8 cellular contexts compared by ENCODE assay signal in genomic region chr5:68287976-68288755, GRCh38.
DNase-seq lines count a peak whose midpoint lies in the region; ATAC-seq, FAIRE-seq and TF ChIP-seq lines count a peak whose summit lies in the region.

No MANE protein-coding gene starts in this region.

- H2BK120ac ChIP-seq in neuronal stem cell (ENCODE audit: low read depth, low read length): no peak overlapping the region

- no peaks in the 10 kb centered on the region for H3K27me3 ChIP-seq in neuronal stem cell (ENCODE audit: control insufficient read depth in 3 of 3, insufficient read depth in 3 of 3, low read depth in 1 of 3, low read length in 3 of 3)
- H3K27me3 ChIP-seq in tibial nerve: no peaks in the 10 kb centered on the region

- H3K9me3 ChIP-seq in A549 (no peaks in the 10 kb centered on the region), neuronal stem cell (replicated peaks in 1 of 2; ENCODE audit: control insufficient read depth in 2 of 2, insufficient read depth in 1 of 2, low read depth in 1 of 2, low read length in 2 of 2) (no peaks in the 10 kb centered on the region), tibial nerve (no peaks in the 10 kb centered on the region)

- H3K23ac ChIP-seq in neuronal stem cell (ENCODE audit: low read depth, low read length, poor library complexity): no peak overlapping the region

- H3K79me1 ChIP-seq in neuronal stem cell (ENCODE audit: low read depth, low read length): no peaks in the 10 kb centered on the region

- H3K4me3 ChIP-seq in A549: peak overlapping the region; percentile 62
- H3K4me3 ChIP-seq in neuronal stem cell (ENCODE audit: low read length in 2 of 2): peak overlapping the region; percentile 60 to 83
- H3K4me3 ChIP-seq in tibial nerve: peak overlapping the region; percentile 35 to 57 (median 54)

- FAIRE-seq in A549 (lab: Jason Lieb, UNC): no peak

- 36% methylated on average over 25 of the region's 46 CpGs for WGBS in A549 (ENCODE audit: missing lambda C conversion rate)
- WGBS in neuronal stem cell (ENCODE audit: extremely low coverage in 2 of 2, insufficient read length in 2 of 2, insufficient replicate concordance in 1 of 2), 2 donors: no CpG with 5 or more reads among the region's 46 CpGs
- 1 to 2% methylated on average over 30 to 40 of the region's 46 CpGs for WGBS in tibial nerve, 2 donors

- peak overlapping the region; percentile 93 for H2AFZ ChIP-seq in neuronal stem cell (ENCODE audit: low read length)

- H3K9me3 Mint-ChIP-seq in activated naive CD4-positive, alpha-beta T cell treated with anti-CD3 and anti-CD28 coated beads, Interleukin-2, amount 10 ng/mL, durations not matched to agents 7 days and 5 days: no peaks in the 10 kb centered on the region

- H3K27ac ChIP-seq in A549: peak overlapping the region; percentile 79 to 86
- no peak overlapping the region for H3K27ac ChIP-seq in neuronal stem cell (replicated peaks; ENCODE audit: low read length)
- peak overlapping the region; percentile 56 to 88 (median 82) for H3K27ac ChIP-seq in tibial nerve

- DNase-seq in A549 (ENCODE audit: low read depth in 1 of 2, low spot score in 1 of 2) (peak; percentile 32 to 34), RPMI7951 (ENCODE audit: low read depth) (peak; percentile 75), germinal center (ENCODE audit: low spot score) (peak; percentile 54), neuronal stem cell (ENCODE audit: low spot score) (peak; percentile 48), tibial nerve (ENCODE audit: low spot score in 2 of 2) (peak in 1 of 2 donors; percentile 25)
- DNase-seq in activated naive CD4-positive, alpha-beta T cell treated with anti-CD3 and anti-CD28 coated beads, Interleukin-2, amount 10 ng/mL, durations not matched to agents 7 days and 5 days: peak; percentile 70

- TF ChIP-seq POLR2A in A549 (IDR thresholded peaks at IDR 0.05; ENCODE audit: low read length) (peak; percentile 25; the same call in 1 of the 2 replicates), tibial nerve (IDR thresholded peaks at IDR 0.05) (peak in 1 of 2 donors; percentile 17)

- no peak overlapping the region for H3K4ac ChIP-seq in neuronal stem cell (ENCODE audit: low read length)

- peak overlapping the region; percentile 82 for H3K9ac ChIP-seq in neuronal stem cell (ENCODE audit: low read depth, low read length, poor library complexity)

- no peak overlapping the region for H2BK5ac ChIP-seq in neuronal stem cell (ENCODE audit: low read length)

- H2AK5ac ChIP-seq in neuronal stem cell (ENCODE audit: low read depth, low read length): no peak overlapping the region

- H3K14ac ChIP-seq in neuronal stem cell (ENCODE audit: low read length): no peak overlapping the region

- no peaks in the 10 kb centered on the region for H3K27me3 Mint-ChIP-seq in activated naive CD4-positive, alpha-beta T cell treated with anti-CD3 and anti-CD28 coated beads, Interleukin-2, amount 10 ng/mL, durations not matched to agents 7 days and 5 days

- no peak overlapping the region for H2BK15ac ChIP-seq in neuronal stem cell (ENCODE audit: low read length)

- H3K4me1 Mint-ChIP-seq in activated naive CD4-positive, alpha-beta T cell treated with anti-CD3 and anti-CD28 coated beads, Interleukin-2, amount 10 ng/mL, durations not matched to agents 7 days and 5 days: peaks cover 83% of the 10 kb centered on the region

- TF ChIP-seq RAD21 in A549 (conservative IDR thresholded peaks at IDR 0.05 in 1 of 2, IDR thresholded peaks at IDR 0.05 in 1 of 2): no peak; a peak in 1 of 5 replicates

- H4K91ac ChIP-seq in neuronal stem cell (ENCODE audit: low read depth, low read length, poor library complexity): no peak overlapping the region

- peak overlapping the region; percentile 79 for H3K4me3 Mint-ChIP-seq in activated naive CD4-positive, alpha-beta T cell treated with anti-CD3 and anti-CD28 coated beads, Interleukin-2, amount 10 ng/mL, durations not matched to agents 7 days and 5 days

- TF ChIP-seq CTCF in A549 (IDR thresholded peaks at IDR 0.05) (no peak), tibial nerve (IDR thresholded peaks at IDR 0.05) (no peak)

- peak overlapping the region; percentile 93 for H3K18ac ChIP-seq in neuronal stem cell (ENCODE audit: low read length)

- peaks cover 51% of the 10 kb centered on the region for H3K36me3 Mint-ChIP-seq in activated naive CD4-positive, alpha-beta T cell treated with anti-CD3 and anti-CD28 coated beads, Interleukin-2, amount 10 ng/mL, durations not matched to agents 7 days and 5 days

- peak overlapping the region; percentile 98 for H3K4me2 ChIP-seq in A549
- H3K4me2 ChIP-seq in neuronal stem cell (ENCODE audit: insufficient read depth, low read length, poor library complexity, severe bottlenecking): peak overlapping the region; percentile 65

- ATAC-seq in A549: peak; percentile 86
- ATAC-seq in GM18858 (IDR thresholded peaks at IDR 0.05; ENCODE audit: unreplicated experiment): peak; percentile 73
- peak; percentile 67 for ATAC-seq in HG03064 (IDR thresholded peaks at IDR 0.05; ENCODE audit: low read depth, unreplicated experiment)

- H3K36me3 ChIP-seq in neuronal stem cell (replicated peaks in 1 of 2; ENCODE audit: control insufficient read depth in 2 of 2, insufficient read depth in 2 of 2, low read length in 2 of 2) (peaks cover 3 to 32% of the 10 kb centered on the region in 2 donors), tibial nerve (peaks cover 0 to 31% (median 1%) of the 10 kb centered on the region in 3 donors)

- H3K27ac Mint-ChIP-seq in activated naive CD4-positive, alpha-beta T cell treated with anti-CD3 and anti-CD28 coated beads, Interleukin-2, amount 10 ng/mL, durations not matched to agents 7 days and 5 days: peak overlapping the region; percentile 96

- CTCF ChIA-PET in A549 (lab: Yijun Ruan, JAX): interaction anchor here (0.5 to 3.3 kb wide), 14 partner anchors 12 to 720 kb away, joined by 3 to 30 read pairs (median 6); no protein-coding TSS in a partner anchor
- CTCF ChIA-PET in activated naive CD4-positive, alpha-beta T cell treated with anti-CD3 and anti-CD28 coated beads, Interleukin-2, amount 10 ng/mL, durations not matched to agents 7 days and 5 days (lab: Charles Lee): interaction anchor here (1.0 to 3.3 kb wide), 5 partner anchors 14 to 174 kb away, joined by 3 to 87 read pairs (median 5); no protein-coding TSS in a partner anchor

- TF ChIP-seq EP300 in A549 (IDR thresholded peaks at IDR 0.05): no peak
- TF ChIP-seq EP300 in tibial nerve (IDR thresholded peaks at IDR 0.05): peak in 1 of 2 donors; percentile 52

- peaks cover 56% of the 10 kb centered on the region for H3K4me1 ChIP-seq in A549
- peaks cover 6 to 18% of the 10 kb centered on the region in 2 donors for H3K4me1 ChIP-seq in neuronal stem cell (ENCODE audit: control insufficient read depth in 2 of 2, insufficient read depth in 1 of 2, low read depth in 1 of 2, low read length in 2 of 2)
- H3K4me1 ChIP-seq in tibial nerve: peaks cover 0 to 100% (median 75%) of the 10 kb centered on the region in 4 donors

- no peak overlapping the region for H4K8ac ChIP-seq in neuronal stem cell (ENCODE audit: low read depth, low read length)

- H2BK12ac ChIP-seq in neuronal stem cell (ENCODE audit: low read length): no peak overlapping the region

- POLR2A ChIA-PET in A549 (lab: Yijun Ruan, JAX): interaction anchor here (0.7 kb wide), 1 partner anchor 351 kb away, joined by 3 read pairs; no protein-coding TSS in a partner anchor

TF ChIP-seq in A549, 52 proteins besides CTCF, POLR2A, EP300 and RAD21:
- peak; percentile 99 for TF ChIP-seq MAFK (IDR thresholded peaks at IDR 0.05; ENCODE audit: partially characterized antibody)
- TF ChIP-seq GATA3 (IDR thresholded peaks at IDR 0.05; ENCODE audit: borderline replicate concordance): peak; percentile 50; the same call in 1 of the 2 replicates
- no peak for TF ChIP-seq USF2 (IDR thresholded peaks at IDR 0.05)
- TF ChIP-seq CEBPB (IDR thresholded peaks at IDR 0.05): no peak
- no peak for TF ChIP-seq FOXS1 (CRISPR knock-in tag; IDR thresholded peaks at IDR 0.05)
- TF ChIP-seq HOXB5 (CRISPR knock-in tag; IDR thresholded peaks at IDR 0.05): no peak
